Comparison of ENCODE assay signal across 8 cellular contexts in genomic region chr3:172317984-172318383, GRCh38.
A peak's percentile ranks its signal among the peaks of the same experiment; 100 is the strongest.
DNase-seq lines count a peak whose midpoint lies in the region; ATAC-seq and TF ChIP-seq lines count a peak whose summit lies in the region.

No MANE protein-coding gene starts in this region.

- DNase-seq in activated CD4-positive, alpha-beta T cell treated with anti-CD3 and anti-CD28 coated beads for 36 hours: no peak
- DNase-seq in activated CD4-positive, alpha-beta T cell treated with anti-CD3 and anti-CD28 coated beads for 48 hours: no peak
- DNase-seq in T1000 (lab: John Stamatoyannopoulos, UW): peak; percentile 44
- DNase-seq in cardiac muscle cell (ENCODE audit: low read depth in 1 of 2, low spot score in 1 of 2): peak in 1 of 2 donors; percentile 94
- peak; percentile 27 for DNase-seq in retinal pigment epithelial cell (ENCODE audit: low read depth)
- no peak for DNase-seq in NCI-H1048 (lab: John Stamatoyannopoulos, UW)

- H3K36me3 ChIP-seq in cardiac muscle cell: peaks cover 3% of the 10 kb centered on the region

- H3K27me3 Mint-ChIP-seq in activated CD4-positive, alpha-beta T cell treated with anti-CD3 and anti-CD28 coated beads for 36 hours: no peaks in the 10 kb centered on the region

- H3K4me1 ChIP-seq in cardiac muscle cell (ENCODE audit: low read depth): peaks cover 61% of the 10 kb centered on the region

- TF ChIP-seq CTCF in cardiac muscle cell (IDR thresholded peaks at IDR 0.05; ENCODE audit: low read depth, low read length) (no peak), retinal pigment epithelial cell (conservative IDR thresholded peaks at IDR 0.05; ENCODE audit: low read depth, low read length) (no peak)

- H3K27ac Mint-ChIP-seq in activated CD4-positive, alpha-beta T cell treated with anti-CD3 and anti-CD28 coated beads for 36 hours: no peak overlapping the region

- H3K27ac ChIP-seq in cardiac muscle cell: peak overlapping the region; percentile 87

- H3K9me3 ChIP-seq in cardiac muscle cell (ENCODE audit: low read depth): no peaks in the 10 kb centered on the region

- intact Hi-C loops in activated CD4-positive, alpha-beta T cell treated with anti-CD3 and anti-CD28 coated beads for 36 hours (cut with DNase I, micrococcal nuclease): no loop called here

- H3K4me3 ChIP-seq in cardiac muscle cell (no peak overlapping the region), retinal pigment epithelial cell (ENCODE audit: low read length) (no peak overlapping the region)

- CTCF ChIA-PET in activated CD4-positive, alpha-beta T cell treated with anti-CD3 and anti-CD28 coated beads for 36 hours (lab: Charles Lee): interaction anchor here (0.6 to 2.1 kb wide), 4 partner anchors 11 to 334 kb away, joined by 3 to 11 read pairs (median 3); no protein-coding TSS in a partner anchor

- no peaks in the 10 kb centered on the region for H3K27me3 ChIP-seq in cardiac muscle cell

- peaks cover 18% of the 10 kb centered on the region for H3K36me3 Mint-ChIP-seq in activated CD4-positive, alpha-beta T cell treated with anti-CD3 and anti-CD28 coated beads for 36 hours (ENCODE audit: low read depth)

- H3K4me1 Mint-ChIP-seq in activated CD4-positive, alpha-beta T cell treated with anti-CD3 and anti-CD28 coated beads for 36 hours: peaks cover 13% of the 10 kb centered on the region

- POLR2A ChIA-PET in activated CD4-positive, alpha-beta T cell treated with anti-CD3 and anti-CD28 coated beads for 36 hours (lab: Charles Lee): no interaction called here

- peak; percentile 42 for ATAC-seq in activated CD4-positive, alpha-beta T cell treated with anti-CD3 and anti-CD28 coated beads for 36 hours
- ATAC-seq in HG03571 (IDR thresholded peaks at IDR 0.05; ENCODE audit: unreplicated experiment) (peak; percentile 53), GM18498 (IDR thresholded peaks at IDR 0.05; ENCODE audit: unreplicated experiment) (no peak)

- H3K4me3 Mint-ChIP-seq in activated CD4-positive, alpha-beta T cell treated with anti-CD3 and anti-CD28 coated beads for 36 hours: no peak overlapping the region

- H3K9me3 Mint-ChIP-seq in activated CD4-positive, alpha-beta T cell treated with anti-CD3 and anti-CD28 coated beads for 36 hours (ENCODE audit: low read depth): no peaks in the 10 kb centered on the region

Comparison
In these comparisons a context has a peak if more than half of its experiments do, and no peak if none do; other contexts are left out.
1. DNase-seq: peak in T1000 (single experiment) and retinal pigment epithelial cell (single experiment); none in activated CD4-positive, alpha-beta T cell treated with anti-CD3 and anti-CD28 coated beads for 36 hours (single experiment), activated CD4-positive, alpha-beta T cell treated with anti-CD3 and anti-CD28 coated beads for 48 hours (single experiment) and NCI-H1048 (single experiment).